8 cellular contexts compared by ENCODE assay signal in the genomic region with DNA sequence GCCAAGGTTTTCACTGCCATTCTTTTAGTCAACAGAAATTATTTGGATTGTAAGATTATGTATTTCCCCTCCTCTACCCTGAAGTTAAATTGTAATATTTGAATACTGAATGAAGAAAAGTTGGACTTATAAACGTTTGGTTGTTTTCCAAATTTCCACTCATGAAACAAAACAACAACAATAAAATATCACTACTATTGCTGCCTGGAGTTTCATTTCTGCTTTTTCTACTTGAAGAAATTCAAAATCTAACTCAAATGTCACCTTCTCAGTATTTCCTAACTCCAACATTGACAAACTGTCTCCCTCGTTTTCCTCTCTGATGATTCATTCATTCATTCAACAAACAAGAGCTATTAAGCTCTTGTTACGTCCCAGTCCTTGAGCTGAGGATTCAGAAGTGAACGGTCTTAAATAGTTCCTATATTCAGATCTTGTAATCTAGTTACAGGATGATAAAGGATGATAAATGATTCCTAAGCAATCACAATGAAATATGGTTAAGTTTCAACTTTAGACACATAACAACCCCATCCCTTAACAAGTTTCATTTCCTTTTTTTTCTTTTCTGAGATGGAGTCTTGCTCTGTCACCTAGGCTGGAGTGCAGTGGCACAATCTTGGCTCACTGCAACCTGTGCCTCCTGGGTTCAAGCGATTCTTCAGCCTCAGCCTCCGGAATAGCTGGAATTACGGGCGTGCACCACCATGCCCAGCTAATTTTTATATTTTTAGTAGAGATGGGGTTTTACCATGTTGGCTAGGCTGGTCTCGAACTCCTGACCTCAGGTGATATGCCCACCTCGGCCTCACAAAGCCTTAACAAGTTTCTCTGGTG. TPM values are rescaled to one million over a fixed set of nuclear protein-coding genes. Genes with fewer than 3 reads are reported as not detected.
A peak's percentile ranks its signal among the peaks of the same experiment; 100 is the strongest.
DNase-seq lines count a peak whose midpoint lies in the region; ATAC-seq and TF ChIP-seq lines count a peak whose summit lies in the region.

No MANE protein-coding gene starts in this region.

- peak overlapping the region; percentile 96 for H3K27ac Mint-ChIP-seq in HFFc6

- no peaks in the 10 kb centered on the region for H3K27me3 ChIP-seq in right lobe of liver

- H3K4me3 ChIP-seq in right lobe of liver = peak overlapping the region; percentile 24 to 74 (median 71)
- H3K4me3 ChIP-seq in mucosa of descending colon = no peak overlapping the region

- peak overlapping the region; percentile 67 to 97 (median 97) for H3K27ac ChIP-seq in right lobe of liver

- H3K9me3 Mint-ChIP-seq in HFFc6 = no peaks in the 10 kb centered on the region

- DNase-seq in HFFc6 = no peak
- DNase-seq in RKO (ENCODE audit: low spot score) = peak; percentile 63
- DNase-seq in right lobe of liver = no peak
- DNase-seq in mucosa of descending colon = no peak
- DNase-seq in NCI-H1417 (lab: John Stamatoyannopoulos, UW) = no peak
- no peak for DNase-seq in activated CD4-positive, alpha-beta T cell treated with anti-CD3 and anti-CD28 coated beads for 4 hours

- ATAC-seq in GM18508 (IDR thresholded peaks at IDR 0.05; ENCODE audit: insufficient read depth, unreplicated experiment) (peak; percentile 34), right lobe of liver (no peak), mucosa of descending colon (no peak), HG02970 (IDR thresholded peaks at IDR 0.05; ENCODE audit: low FRiP score, unreplicated experiment) (no peak)

- no peak for TF ChIP-seq CTCF in HFFc6 (IDR thresholded peaks at IDR 0.05)
- TF ChIP-seq CTCF in right lobe of liver (IDR thresholded peaks at IDR 0.05) = no peak
- TF ChIP-seq CTCF in mucosa of descending colon (IDR thresholded peaks at IDR 0.05) = no peak

- TF ChIP-seq POLR2A in right lobe of liver (IDR thresholded peaks at IDR 0.05) = no peak

- WGBS in right lobe of liver (ENCODE audit: insufficient coverage, low coverage, low lambda C conversion rate, missing lambda C conversion rate) = 19% methylated on average over 10 of the region's 10 CpGs

- H3K9me3 ChIP-seq in right lobe of liver (no peaks in the 10 kb centered on the region), mucosa of descending colon (no peaks in the 10 kb centered on the region)

- H3K36me3 ChIP-seq in right lobe of liver = no peaks in the 10 kb centered on the region
- H3K36me3 ChIP-seq in mucosa of descending colon (ENCODE audit: low read depth) = no peaks in the 10 kb centered on the region

- peak overlapping the region; percentile 94 for H3K4me3 Mint-ChIP-seq in HFFc6

- peaks cover 44% of the 10 kb centered on the region for H3K4me1 Mint-ChIP-seq in HFFc6 (ENCODE audit: low read depth)

- H3K36me3 Mint-ChIP-seq in HFFc6 (ENCODE audit: low read depth) = 0 out of 2 replicates have a peak, but pooled peaks cover 4% of the 10 kb centered on the region

- intact Hi-C loops in right lobe of liver (cut with DNase I) (no loop called here), mucosa of descending colon (cut with DNase I, micrococcal nuclease) (no loop called here)

- H3K27me3 Mint-ChIP-seq in HFFc6 (ENCODE audit: insufficient read depth) = no peaks in the 10 kb centered on the region

- H3K4me1 ChIP-seq in right lobe of liver (peaks cover 0 to 22% (median 0%) of the 10 kb centered on the region in 4 donors), mucosa of descending colon (ENCODE audit: low read depth) (peaks cover 8% of the 10 kb centered on the region)

RNA-seq across cellular contexts. Expression of a gene that starts 1.7 kb away (rescaled TPM):
- total RNA-seq in HFFc6 (2021; fragmentation: NEBNext Ultra II Directional; extraction: Animal tissue kit (Norgen Biotek cat#: 25700)) = 10 to 100 TPM; 15.4 to 22.0 (median 17.5) TPM
- 10 to 100 TPM; 27.9 to 49.1 (median 40.2) TPM for total RNA-seq in right lobe of liver
- 1 to 10 TPM in 2 of 3 donors, under 1 TPM in 1; 0.84 to 9.7 (median 2.9) TPM for total RNA-seq in mucosa of descending colon

RNA-seq across cellular contexts. Expression of a gene that starts 24.8 kb away (rescaled TPM):
- 10 to 100 TPM; 33.9 to 39.4 (median 36.9) TPM for total RNA-seq in HFFc6 (2021; fragmentation: NEBNext Ultra II Directional; extraction: Animal tissue kit (Norgen Biotek cat#: 25700))
- 10 to 100 TPM; 32.3 to 70.6 (median 47.2) TPM for total RNA-seq in right lobe of liver
- total RNA-seq in mucosa of descending colon = 10 to 100 TPM; 27.1 to 35.1 (median 31.2) TPM

RNA-seq across cellular contexts. Expression of a gene that starts 55.3 kb away (rescaled TPM):
- total RNA-seq in HFFc6 (2021; fragmentation: NEBNext Ultra II Directional; extraction: Animal tissue kit (Norgen Biotek cat#: 25700)) = under 1 TPM; 0.09 to 0.36 (median 0.23) TPM
- total RNA-seq in right lobe of liver (under 1 TPM in 4 of 6 experiments, not detected in 2; 0.24 to 0.56 (median 0.51) TPM), mucosa of descending colon (1 to 10 TPM in 1 of 3 donors, under 1 TPM in 1, not detected in 1; 0.65 to 1.4 TPM)
